Comparison of ENCODE assay signal across 30 cellular contexts in the genomic region with DNA sequence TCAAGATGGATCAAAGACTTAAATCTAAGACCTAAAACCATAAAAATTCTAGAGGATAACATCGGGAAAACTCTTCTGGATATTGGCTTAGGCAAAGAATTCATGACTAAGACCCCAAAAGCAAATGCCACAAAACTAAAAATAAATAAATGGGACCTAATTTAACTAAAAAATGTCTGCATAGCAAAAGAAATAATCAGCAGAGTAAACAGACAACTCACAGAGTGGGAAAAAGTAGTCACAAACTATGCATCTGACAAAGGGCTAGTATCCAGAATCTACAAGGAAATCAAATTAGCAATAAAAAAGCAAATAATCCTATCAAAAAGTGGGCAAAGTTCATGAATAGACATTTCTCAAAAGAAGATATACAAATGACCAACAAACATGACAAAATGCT. TPM values are rescaled to one million over a fixed set of nuclear protein-coding genes. Genes with fewer than 3 reads are reported as not detected.
"Had no signal": no experiment of that assay in that cellular context is flagged by ENCODE, and none has a peak within 500 bp of the region (broad histone marks: within the 10 kb centered on the region; RNA-seq: fewer than 3 reads in every experiment).

No MANE protein-coding gene starts in this region.

- DNase-seq: natural killer cell; occipital lobe; ovary; posterior cingulate gyrus; psoas muscle; right cardiac atrium; right lobe of liver; sigmoid colon; small intestine; stimulated activated CD4-positive, alpha-beta T cell treated with anti-CD3 and anti-CD28 coated beads, Interleukin-1b, Interleukin-23, amount 100 ng/mL, for 48 hours; stimulated activated CD4-positive, alpha-beta T cell treated with anti-CD3 and anti-CD28 coated beads, Interleukin-4, amount 100 ng/mL, for 1 hour; stimulated activated CD4-positive, alpha-beta T cell treated with anti-CD3 and anti-CD28 coated beads, Interleukin-4, amount 100 ng/mL, for 4 hours; stimulated activated CD8-positive, alpha-beta memory T cell treated with anti-CD3 and anti-CD28 coated beads, Interleukin-4, amount 100 ng/mL, for 48 hours; stimulated activated naive CD4-positive, alpha-beta T cell; stimulated activated naive CD8-positive, alpha-beta T cell treated with anti-CD3 and anti-CD28 coated beads, Interleukin-15, amount 100 ng/mL, for 72 hours; stimulated activated naive CD8-positive, alpha-beta T cell treated with anti-CD3 and anti-CD28 coated beads, Interleukin-15, Interleukin-2, amounts not matched to agents 100 U/mL and 50 U/mL, for 24 hours; substantia nigra; testis; tibial artery; transverse colon; upper lobe of right lung; uterus had no signal

- H2AFZ ChIP-seq: neural progenitor cell, parathyroid adenoma had no signal

- H3K4me3 ChIP-seq: neural progenitor cell, ovary, psoas muscle, right lobe of liver, sigmoid colon, suprapubic skin, testis, tibial artery, transverse colon, upper lobe of right lung, uterus had no signal

- H3K9me3 ChIP-seq: ovary, right lobe of liver, suprapubic skin, testis, transverse colon, uterus had no signal

- H3K4me2 ChIP-seq: neural progenitor cell had no signal

- H3K9ac ChIP-seq: neural progenitor cell, parathyroid adenoma had no signal

- ATAC-seq: natural killer cell; psoas muscle; right cardiac atrium; right lobe of liver; stimulated activated memory B cell treated with anti-CD40 and anti-IgM and Interleukin-4, amounts not matched to agents 10 μg/mL and 1 μg/mL and 100 μg/mL, for 72 hours; stimulated activated naive CD8-positive, alpha-beta T cell treated with anti-CD3 and anti-CD28 coated beads, Interleukin-15, amount 100 ng/mL, for 72 hours; stimulated activated naive CD8-positive, alpha-beta T cell treated with anti-CD3 and anti-CD28 coated beads, Interleukin-15, Interleukin-2, amounts not matched to agents 100 U/mL and 50 U/mL, for 24 hours; upper lobe of right lung had no signal

- H3K79me2 ChIP-seq: parathyroid adenoma had no signal

- H3K27me3 ChIP-seq: neural progenitor cell, ovary, right lobe of liver, sigmoid colon, testis, transverse colon, upper lobe of right lung, uterus had no signal

- H3K27ac ChIP-seq: neural progenitor cell, ovary, parathyroid adenoma, psoas muscle, right lobe of liver, sigmoid colon, suprapubic skin, testis, tibial artery, transverse colon, upper lobe of right lung, uterus had no signal

- H3K4me1 ChIP-seq: neural progenitor cell, parathyroid adenoma, psoas muscle, right lobe of liver, sigmoid colon, suprapubic skin, testis, tibial artery, transverse colon, upper lobe of right lung, uterus had no signal

- H3K36me3 ChIP-seq: neural progenitor cell, ovary, right lobe of liver, sigmoid colon, suprapubic skin, tibial artery, transverse colon, upper lobe of right lung, uterus had no signal

RNA-seq across cellular contexts. Expression of a gene that starts 18.2 kb away (rescaled TPM):
- total RNA-seq: natural killer cell, osteoblast, ovary, progenitor cell of endocrine pancreas, renal cortical epithelial cell, right lobe of liver, sigmoid colon, transverse colon, upper lobe of right lung, urinary bladder, uterus had no signal
